1 cellular context compared by ENCODE assay signal in genomic region chr9:84357235-84357634, GRCh38.
TF ChIP-seq lines count a peak whose summit lies in the region.

No MANE protein-coding gene starts in this region.

TF ChIP-seq in SK-N-SH treated with all-trans-retinoic acid at 6 μM for 48 hours, 23 proteins besides CTCF, POLR2A, EP300 and RAD21 (continued from another document):
- no peak for TF ChIP-seq PATZ1 (CRISPR knock-in tag; IDR thresholded peaks at IDR 0.05; ENCODE audit: borderline replicate concordance)
- no peak for TF ChIP-seq ARNTL (CRISPR knock-in tag; IDR thresholded peaks at IDR 0.05; ENCODE audit: borderline replicate concordance, low read depth)
- TF ChIP-seq POU6F1 (CRISPR knock-in tag; IDR thresholded peaks at IDR 0.05; ENCODE audit: borderline replicate concordance, low read depth) = no peak
- TF ChIP-seq TSHZ2 (CRISPR knock-in tag; IDR thresholded peaks at IDR 0.05) = no peak
- TF ChIP-seq ISL1 (CRISPR knock-in tag; IDR thresholded peaks at IDR 0.05) = no peak
- TF ChIP-seq TOX (CRISPR knock-in tag; IDR thresholded peaks at IDR 0.05; ENCODE audit: borderline replicate concordance) = no peak
- TF ChIP-seq GLIS3 (CRISPR knock-in tag; IDR thresholded peaks at IDR 0.05) = no peak
- no peak for TF ChIP-seq TCF4 (CRISPR knock-in tag; IDR thresholded peaks at IDR 0.05; ENCODE audit: borderline replicate concordance)
- TF ChIP-seq ZNF565 (CRISPR knock-in tag; conservative IDR thresholded peaks at IDR 0.05; ENCODE audit: low read depth) = no peak
- TF ChIP-seq BACH2 (CRISPR knock-in tag; IDR thresholded peaks at IDR 0.05; ENCODE audit: borderline replicate concordance) = no peak
